ENCODE assay signal across 15 cellular contexts in genomic region chr1:28482702-28483101, GRCh38. TPM values are rescaled to one million over a fixed set of nuclear protein-coding genes. Genes with fewer than 3 reads are reported as not detected.
DNase-seq lines count a peak whose midpoint lies in the region; ATAC-seq and TF ChIP-seq lines count a peak whose summit lies in the region.
"Had no signal": no experiment of that assay in that cellular context is flagged by ENCODE, and none has a peak within 500 bp of the region (broad histone marks: within the 10 kb centered on the region; RNA-seq: fewer than 3 reads in every experiment).

No MANE protein-coding gene starts in this region.

- CTCF ChIA-PET in HEK293T (lab: Yijun Ruan, JAX) = interaction anchor here (0.7 kb wide), 1 partner anchor 138 kb away, joined by 4 read pairs; no protein-coding TSS in a partner anchor

- no peak for TF ChIP-seq CTCF in chondrocyte (IDR thresholded peaks at IDR 0.05)
- TF ChIP-seq CTCF in sigmoid colon (IDR thresholded peaks at IDR 0.05) = no peak

- intact Hi-C loops in left colon (cut with DNase I, micrococcal nuclease) = no loop called here
- intact Hi-C loops in sigmoid colon (cut with DNase I) = no loop called here

- no peak overlapping the region for H3K27ac ChIP-seq in sigmoid colon
- H3K27ac ChIP-seq: GM23248 had no signal

- H3K27ac Mint-ChIP-seq in chondrocyte (ENCODE audit: unreplicated experiment) = peak overlapping the region; percentile 22
- H3K27ac Mint-ChIP-seq: B cell; CD4-positive, alpha-beta T cell had no signal

- no peaks in the 10 kb centered on the region for H3K9me3 ChIP-seq in sigmoid colon

- H3K9me3 Mint-ChIP-seq in chondrocyte (ENCODE audit: low read depth) = no peaks in the 10 kb centered on the region
- H3K9me3 Mint-ChIP-seq: CD4-positive, alpha-beta T cell had no signal

- POLR2A ChIA-PET in HEK293T (lab: Yijun Ruan, JAX) = no interaction called here

- no peaks in the 10 kb centered on the region for H3K4me1 Mint-ChIP-seq in chondrocyte (ENCODE audit: low read depth)
- H3K4me1 Mint-ChIP-seq: B cell had no signal

- ATAC-seq in left colon = peak; percentile 55
- ATAC-seq: GM12878 had no signal

- peaks cover 17% of the 10 kb centered on the region for H3K36me3 Mint-ChIP-seq in chondrocyte (ENCODE audit: low read depth)

- no peaks in the 10 kb centered on the region for H3K27me3 Mint-ChIP-seq in chondrocyte (ENCODE audit: low read depth)
- H3K27me3 Mint-ChIP-seq: B cell; CD4-positive, alpha-beta T cell had no signal

- no peaks in the 10 kb centered on the region for H3K27me3 ChIP-seq in sigmoid colon

- no peaks in the 10 kb centered on the region for H3K4me1 ChIP-seq in sigmoid colon

- peaks cover 15 to 74% (median 34%) of the 10 kb centered on the region in 4 donors for H3K36me3 ChIP-seq in sigmoid colon

- no peak for TF ChIP-seq POLR2A in sigmoid colon (IDR thresholded peaks at IDR 0.05)

- H3K4me3 ChIP-seq in sigmoid colon = no peak overlapping the region
- H3K4me3 ChIP-seq: GM12878, GM23248 had no signal

- DNase-seq in NCI-H69 (lab: John Stamatoyannopoulos, UW) (peak; percentile 43), chondrocyte (ENCODE audit: low spot score) (no peak), left colon (no peak), sigmoid colon (peak; percentile 28), SKM-1 (lab: John Stamatoyannopoulos, UW; ENCODE audit: unreplicated experiment) (no peak), HEK293T (ENCODE audit: extremely low spot score) (no peak), SKM-1 treated with dmso at 0.1 percent for 144 hours (lab: John Stamatoyannopoulos, UW; ENCODE audit: unreplicated experiment) (no peak)
- DNase-seq: C1 segment of cervical spinal cord; Calu3; CD4-positive, alpha-beta T cell; DMS 273 treated with DMSO at 0.1 percent for 48 hours; GM23248; H7 had no signal

- TF ChIP-seq EP300 in sigmoid colon (IDR thresholded peaks at IDR 0.05) = no peak

- H3K4me3 Mint-ChIP-seq in chondrocyte (ENCODE audit: unreplicated experiment) = no peak overlapping the region
- H3K4me3 Mint-ChIP-seq: B cell; CD4-positive, alpha-beta T cell had no signal

- 68 to 93% methylated on average over 2 of the region's 2 CpGs for WGBS in sigmoid colon, 2 donors

TF ChIP-seq in HEK293T, 16 proteins besides CTCF, POLR2A, EP300 and RAD21:
- TF ChIP-seq NFRKB (IDR thresholded peaks at IDR 0.05) (no peak), SP1 (IDR thresholded peaks at IDR 0.05) (no peak), L3MBTL2 (conservative IDR thresholded peaks at IDR 0.05) (no peak), CTBP1 (IDR thresholded peaks at IDR 0.05; ENCODE audit: borderline replicate concordance) (no peak), FOXK2 (IDR thresholded peaks at IDR 0.05) (no peak), FOXM1 (IDR thresholded peaks at IDR 0.05; ENCODE audit: borderline replicate concordance) (no peak), HDGF (IDR thresholded peaks at IDR 0.05; ENCODE audit: borderline replicate concordance) (no peak)
- TF ChIP-seq, protein P1, sequence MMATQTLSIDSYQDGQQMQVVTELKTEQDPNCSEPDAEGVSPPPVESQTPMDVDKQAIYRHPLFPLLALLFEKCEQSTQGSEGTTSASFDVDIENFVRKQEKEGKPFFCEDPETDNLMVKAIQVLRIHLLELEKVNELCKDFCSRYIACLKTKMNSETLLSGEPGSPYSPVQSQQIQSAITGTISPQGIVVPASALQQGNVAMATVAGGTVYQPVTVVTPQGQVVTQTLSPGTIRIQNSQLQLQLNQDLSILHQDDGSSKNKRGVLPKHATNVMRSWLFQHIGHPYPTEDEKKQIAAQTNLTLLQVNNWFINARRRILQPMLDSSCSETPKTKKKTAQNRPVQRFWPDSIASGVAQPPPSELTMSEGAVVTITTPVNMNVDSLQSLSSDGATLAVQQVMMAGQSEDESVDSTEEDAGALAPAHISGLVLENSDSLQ (IDR thresholded peaks at IDR 0.05) = no peak

RNA-seq across cellular contexts. Expression of gene RCC1, which starts 23.1 kb away (rescaled TPM):
- total RNA-seq in chondrocyte = 18.8 to 20.5 TPM (median 20.5 TPM) in 3 replicates
- 10 to 100 TPM; 22.1 to 34.8 TPM for total RNA-seq in left colon
- 10 to 100 TPM in 3 of 4 donors, 1 to 10 TPM in 1; 8.9 to 18.8 (median 10.8) TPM for total RNA-seq in sigmoid colon
- polyA plus RNA-seq in sigmoid colon = 10 to 100 TPM; 25.2 to 64.2 (median 26.8) TPM

Comparison
In these comparisons a context has a peak if more than half of its experiments do, and no peak if none do; other contexts are left out.
1. DNase-seq: peak in NCI-H69 (single experiment) and sigmoid colon (single experiment); none in chondrocyte (single experiment), left colon (0 of 2), SKM-1 (single experiment), HEK293T (single experiment) and SKM-1 treated with dmso at 0.1 percent for 144 hours (single experiment).